Comparison of ENCODE assay signal across 14 cellular contexts in genomic region chr17:75685508-75685907, GRCh38. TPM values are rescaled to one million over a fixed set of nuclear protein-coding genes. Genes with fewer than 3 reads are reported as not detected.
DNase-seq lines count a peak whose midpoint lies in the region; ATAC-seq and TF ChIP-seq lines count a peak whose summit lies in the region.
"Had no signal": no experiment of that assay in that cellular context is flagged by ENCODE, and none has a peak within 500 bp of the region (broad histone marks: within the 10 kb centered on the region; RNA-seq: fewer than 3 reads in every experiment).

No MANE protein-coding gene starts in this region.

- CTCF ChIA-PET in SK-N-SH (lab: Yijun Ruan, JAX): interaction anchor here (1.5 to 5.2 kb wide), 4 partner anchors 9 to 68 kb away, joined by 3 to 50 read pairs (median 14); partner anchors contain the start of gene SMIM5

- no peaks in the 10 kb centered on the region for H3K9me2 ChIP-seq in SK-N-SH

- H3K36me3 Mint-ChIP-seq in mesothelial cell of epicardium: peaks cover 9% of the 10 kb centered on the region

- H3K27me3 Mint-ChIP-seq in mesothelial cell of epicardium (ENCODE audit: low read depth): no peaks in the 10 kb centered on the region
- H3K27me3 Mint-ChIP-seq: effector memory CD8-positive, alpha-beta T cell had no signal

- H3K27ac Mint-ChIP-seq in mesothelial cell of epicardium: peak overlapping the region; percentile 98
- H3K27ac Mint-ChIP-seq: effector memory CD8-positive, alpha-beta T cell had no signal

- TF ChIP-seq POLR2A in transverse colon (IDR thresholded peaks at IDR 0.05): no peak

- peak overlapping the region in 1 of 2 experiments; percentile 59; a peak in 1 of 4 replicates for H3K27ac ChIP-seq in SK-N-SH (ENCODE audit: low read depth in 2 of 2, low read length in 1 of 2)
- peak overlapping the region; percentile 40 to 54 (median 48) for H3K27ac ChIP-seq in transverse colon
- H3K27ac ChIP-seq: 22Rv1, HL-60, VCaP had no signal

- peaks cover 91% of the 10 kb centered on the region for H3K79me2 ChIP-seq in SK-N-SH (ENCODE audit: insufficient read depth)

- H3F3A ChIP-seq in SK-N-SH (replicated peaks; ENCODE audit: insufficient read depth): peaks cover 34% of the 10 kb centered on the region

- POLR2A ChIA-PET in SK-N-SH (lab: Yijun Ruan, JAX): no interaction called here

- ATAC-seq in SK-N-SH treated with all-trans-retinoic acid at 6 μM for 48 hours: no peak
- ATAC-seq: effector memory CD8-positive, alpha-beta T cell had no signal

- no peak overlapping the region for H3K4me3 ChIP-seq in SK-N-SH (ENCODE audit: low read depth in 2 of 2, low read length in 1 of 2)
- H3K4me3 ChIP-seq in choroid plexus epithelial cell (ENCODE audit: low read depth, low read length): no peak overlapping the region
- no peak overlapping the region for H3K4me3 ChIP-seq in transverse colon
- no peak overlapping the region for H3K4me3 ChIP-seq in HAP-1

- peak overlapping the region; percentile 9; the same call in 1 of the 2 replicates for H3K4me2 ChIP-seq in SK-N-SH

- H3K9me3 ChIP-seq in SK-N-SH: no peaks in the 10 kb centered on the region
- no peaks in the 10 kb centered on the region for H3K9me3 ChIP-seq in transverse colon
- no peaks in the 10 kb centered on the region for H3K9me3 ChIP-seq in HAP-1

- TF ChIP-seq CTCF in SK-N-SH (IDR thresholded peaks at IDR 0.05) (no peak), choroid plexus epithelial cell (conservative IDR thresholded peaks at IDR 0.05; ENCODE audit: low read depth, low read length) (no peak), mesothelial cell of epicardium (IDR thresholded peaks at IDR 0.05; ENCODE audit: unreplicated experiment) (no peak), transverse colon (IDR thresholded peaks at IDR 0.05) (no peak)

- H3K9ac ChIP-seq in SK-N-SH: no peak overlapping the region

- no peak for TF ChIP-seq RAD21 in SK-N-SH (IDR thresholded peaks at IDR 0.05; ENCODE audit: low read length)

- no peak overlapping the region for H2AFZ ChIP-seq in SK-N-SH (ENCODE audit: low read depth)

- DNase-seq in SK-N-SH (no peak), choroid plexus epithelial cell (ENCODE audit: low read depth) (peak; percentile 59), mesothelial cell of epicardium (ENCODE audit: low spot score in 2 of 2, unreplicated experiment in 2 of 2) (no peak), transverse colon (no peak), occipital lobe (lab: John Stamatoyannopoulos, UW) (no peak), HAP-1 (ENCODE audit: low spot score in 2 of 2) (no peak)
- no peak for DNase-seq in stimulated activated CD4-positive, alpha-beta T cell treated with anti-CD3 and anti-CD28 coated beads, Interleukin-1b, Interleukin-23, amount 100 ng/mL, for 48 hours
- DNase-seq: activated naive CD4-positive, alpha-beta T cell; effector memory CD8-positive, alpha-beta T cell; NCI-H1417 treated with DMSO at 0.1 percent for 48 hours had no signal

- in situ Hi-C loops in transverse colon (cut with MboI; ENCODE audit: low pct_ligation_motif_present in 1 of 4, low pct_unique_long_range_greater_than_20kb in 1 of 4, low sequenced_read_pairs in 3 of 4) (no loop called here), HAP-1 (cut with MboI; ENCODE audit: low sequenced_read_pairs) (no loop called here)

- H3K36me3 ChIP-seq in SK-N-SH (replicated peaks in 1 of 2; ENCODE audit: control insufficient read depth in 1 of 2, insufficient read depth in 2 of 2, low read length in 1 of 2): peaks cover 5 to 25% of the 10 kb centered on the region in 2 experiments
- H3K36me3 ChIP-seq in transverse colon: no peaks in the 10 kb centered on the region
- H3K36me3 ChIP-seq in HAP-1 (replicated peaks): peaks cover 16% of the 10 kb centered on the region

- intact Hi-C loops in transverse colon (cut with DNase I; ENCODE audit: low total_unique reads): no loop called here

- no peak overlapping the region for H3K4me3 Mint-ChIP-seq in mesothelial cell of epicardium

- peaks cover 6 to 47% of the 10 kb centered on the region in 2 experiments; a peak in 3 of 4 replicates for H3K4me1 ChIP-seq in SK-N-SH (ENCODE audit: control insufficient read depth in 1 of 2, insufficient read depth in 2 of 2, low read depth in 1 of 2, low read length in 1 of 2)
- H3K4me1 ChIP-seq in transverse colon: peaks cover 16 to 60% (median 29%) of the 10 kb centered on the region in 4 donors
- H3K4me1 ChIP-seq in HAP-1: no peaks in the 10 kb centered on the region

- peaks cover 12% of the 10 kb centered on the region; the same call in 1 of the 2 replicates for H4K20me1 ChIP-seq in SK-N-SH (ENCODE audit: insufficient read depth)

- peaks cover 59% of the 10 kb centered on the region for H3K4me1 Mint-ChIP-seq in mesothelial cell of epicardium

- TF ChIP-seq EP300 in SK-N-SH (IDR thresholded peaks at IDR 0.05; ENCODE audit: borderline replicate concordance in 1 of 2, low read depth in 1 of 2, low read length in 1 of 2) (no peak), transverse colon (IDR thresholded peaks at IDR 0.05; ENCODE audit: low read depth) (no peak)

- H3K9me3 Mint-ChIP-seq in mesothelial cell of epicardium: no peaks in the 10 kb centered on the region
- H3K9me3 Mint-ChIP-seq: effector memory CD8-positive, alpha-beta T cell had no signal

- WGBS in SK-N-SH (ENCODE audit: low lambda C conversion rate): 85% methylated on average over 3 of the region's 3 CpGs
- 75 to 90% methylated on average over 2 to 3 of the region's 3 CpGs for WGBS in transverse colon (ENCODE audit: low coverage in 1 of 2), 2 donors

- H3K27me3 ChIP-seq in SK-N-SH (ENCODE audit: insufficient read depth) (no peaks in the 10 kb centered on the region), transverse colon (no peaks in the 10 kb centered on the region), HAP-1 (ENCODE audit: low read depth) (no peaks in the 10 kb centered on the region)

TF ChIP-seq in SK-N-SH, 30 proteins besides CTCF, POLR2A, EP300 and RAD21:
- TF ChIP-seq TAF1 (IDR thresholded peaks at IDR 0.05; ENCODE audit: borderline replicate concordance, low read depth, low read length) (no peak), SIN3A (IDR thresholded peaks at IDR 0.05; ENCODE audit: borderline replicate concordance, low read depth, low read length) (no peak), RCOR1 (IDR thresholded peaks at IDR 0.05; ENCODE audit: low read length) (no peak), EZH2phosphoT487 (IDR thresholded peaks at IDR 0.05; ENCODE audit: borderline replicate concordance, low read depth) (no peak), NRF1 (IDR thresholded peaks at IDR 0.05; ENCODE audit: low read depth, low read length) (no peak), JUND (IDR thresholded peaks at IDR 0.05) (no peak)
TF ChIP-seq in SK-N-SH: peak in this region for 0.

TF ChIP-seq in SK-N-SH treated with all-trans-retinoic acid at 6 μM for 48 hours, 23 proteins besides CTCF, POLR2A, EP300 and RAD21:
- TF ChIP-seq ARNTL (CRISPR knock-in tag; IDR thresholded peaks at IDR 0.05; ENCODE audit: borderline replicate concordance, low read depth): no peak

RNA-seq across cellular contexts. Expression of gene SAP30BP, which starts 18.4 kb away (rescaled TPM):
- polyA plus RNA-seq in SK-N-SH (2012; rRNA removed): 145 and 158 TPM in 2 replicates
- 103 and 121 TPM in 2 replicates for polyA plus RNA-seq in SK-N-SH (2012; cell fraction: cytosol; rRNA removed)
- 387 and 410 TPM in 2 replicates for polyA plus RNA-seq in SK-N-SH (2012; cell fraction: nucleus; rRNA removed)
- total RNA-seq in mesothelial cell of epicardium (96.0 to 109 TPM (median 106 TPM) in 3 replicates), transverse colon (10 to 100 TPM; 49.0 to 83.8 (median 71.4) TPM), occipital lobe (34.0 TPM)

RNA-seq across cellular contexts. Expression of gene RECQL5, which starts 18.6 kb away (rescaled TPM):
- 22.5 and 25.3 TPM in 2 replicates for polyA plus RNA-seq in SK-N-SH (2012; rRNA removed)
- polyA plus RNA-seq in SK-N-SH (2012; cell fraction: cytosol; rRNA removed): 8.8 and 11.4 TPM in 2 replicates
- 179 and 199 TPM in 2 replicates for polyA plus RNA-seq in SK-N-SH (2012; cell fraction: nucleus; rRNA removed)
- total RNA-seq in mesothelial cell of epicardium (56.9 to 63.3 TPM (median 62.6 TPM) in 3 replicates), transverse colon (100 to 1,000 TPM in 2 of 4 donors, 10 to 100 TPM in 2; 25.1 to 129 (median 80.3) TPM), occipital lobe (9.8 TPM)

RNA-seq across cellular contexts. Expression of gene ITGB4, which starts 35.8 kb away (rescaled TPM):
- polyA plus RNA-seq in SK-N-SH (2012; rRNA removed): 3.6 and 7.0 TPM in 2 replicates
- 1.7 and 3.3 TPM in 2 replicates for polyA plus RNA-seq in SK-N-SH (2012; cell fraction: cytosol; rRNA removed)
- 8.6 and 11.2 TPM in 2 replicates for polyA plus RNA-seq in SK-N-SH (2012; cell fraction: nucleus; rRNA removed)
- 112 to 117 TPM (median 116 TPM) in 3 replicates for total RNA-seq in mesothelial cell of epicardium
- total RNA-seq in transverse colon: 100 to 1,000 TPM; 196 to 323 (median 229) TPM
- total RNA-seq in occipital lobe: 2.7 TPM

RNA-seq across cellular contexts. Expression of gene SMIM5, which starts 52.3 kb away (rescaled TPM):
- 0.02 TPM in 1 of 2 replicates, not detected in the other for polyA plus RNA-seq in SK-N-SH (2012; rRNA removed)
- polyA plus RNA-seq in SK-N-SH (2012; cell fraction: cytosol; rRNA removed): not detected in 2 replicates
- 0.14 and 0.39 TPM in 2 replicates for polyA plus RNA-seq in SK-N-SH (2012; cell fraction: nucleus; rRNA removed)
- 0.95 to 1.7 TPM (median 1.5 TPM) in 3 replicates for total RNA-seq in mesothelial cell of epicardium
- 10 to 100 TPM in 3 of 4 donors, not detected in 1; 31.3 to 71.4 (median 50.0) TPM for total RNA-seq in transverse colon
- total RNA-seq in occipital lobe: 0.47 TPM

Comparison
In these comparisons a context has a peak if more than half of its experiments do, and no peak if none do; other contexts are left out.
1. RNA of gene ITGB4, which starts 35.8 kb away (total RNA-seq): 196 to 323 TPM in transverse colon and 112 to 117 TPM in mesothelial cell of epicardium; 2.7 TPM in occipital lobe (single experiment); every median in the first group is over 10 times any median in the second.